12 cellular contexts compared by ENCODE assay signal in genomic region chr5:78974011-78974410, GRCh38. TPM values are rescaled to one million over a fixed set of nuclear protein-coding genes. Genes with fewer than 3 reads are reported as not detected.
DNase-seq lines count a peak whose midpoint lies in the region; ATAC-seq and TF ChIP-seq lines count a peak whose summit lies in the region.
"Had no signal": no experiment of that assay in that cellular context is flagged by ENCODE, and none has a peak within 500 bp of the region (broad histone marks: within the 10 kb centered on the region; RNA-seq: fewer than 3 reads in every experiment).

No MANE protein-coding gene starts in this region.

- H3K27ac ChIP-seq in muscle layer of colon (ENCODE audit: low read depth, low read length) (peak overlapping the region; percentile 19), MM.1S (ENCODE audit: low read length) (no peak overlapping the region)

- no peak for ATAC-seq in HG03175 (IDR thresholded peaks at IDR 0.05; ENCODE audit: unreplicated experiment)
- no peak for ATAC-seq in GM21360 (IDR thresholded peaks at IDR 0.05; ENCODE audit: unreplicated experiment)
- ATAC-seq: HepG2 had no signal

- H3K9me3 ChIP-seq in muscle layer of colon (ENCODE audit: low read length) (no peaks in the 10 kb centered on the region), MM.1S (replicated peaks; ENCODE audit: insufficient read depth, low read length) (no peaks in the 10 kb centered on the region)

- H4K20me1 ChIP-seq in MM.1S (ENCODE audit: insufficient read depth, low read length) = no peaks in the 10 kb centered on the region

- TF ChIP-seq CTCF in fibroblast of villous mesenchyme (IDR thresholded peaks at IDR 0.05; ENCODE audit: insufficient read depth, low read depth, low read length) (no peak), MM.1S (IDR thresholded peaks at IDR 0.05; ENCODE audit: low read length) (no peak)

- H3K9me2 ChIP-seq in MM.1S (replicated peaks; ENCODE audit: insufficient read depth, low read length) = no peaks in the 10 kb centered on the region

- no peak overlapping the region for H3K4me3 ChIP-seq in fibroblast of villous mesenchyme (ENCODE audit: low read depth, low read length)
- no peak overlapping the region for H3K4me3 ChIP-seq in muscle layer of colon (ENCODE audit: low read depth in 1 of 2, low read length in 2 of 2)
- H3K4me3 ChIP-seq in MM.1S (ENCODE audit: low read length) = no peak overlapping the region

- H3K4me1 ChIP-seq in muscle layer of colon (ENCODE audit: insufficient read depth, low read length) = peaks cover 29% of the 10 kb centered on the region
- H3K4me1 ChIP-seq in MM.1S (ENCODE audit: low read length) = no peaks in the 10 kb centered on the region

- no peaks in the 10 kb centered on the region for H3K36me3 ChIP-seq in muscle layer of colon (ENCODE audit: insufficient read depth, low read length)
- no peaks in the 10 kb centered on the region for H3K36me3 ChIP-seq in MM.1S (replicated peaks; ENCODE audit: insufficient read depth, low read length)

- H3K9ac ChIP-seq in muscle layer of colon (ENCODE audit: low read length) (no peak overlapping the region), MM.1S (ENCODE audit: low read length) (no peak overlapping the region)

- H3K79me2 ChIP-seq in MM.1S (ENCODE audit: low read length) = no peaks in the 10 kb centered on the region

- H3K27me3 ChIP-seq in muscle layer of colon (ENCODE audit: control insufficient read depth in 1 of 2, insufficient read depth in 2 of 2, low read length in 2 of 2) (no peaks in the 10 kb centered on the region), MM.1S (replicated peaks; ENCODE audit: insufficient read depth, low read length) (no peaks in the 10 kb centered on the region)

- no peak overlapping the region for H2AFZ ChIP-seq in MM.1S (ENCODE audit: low read length)

- DNase-seq in Ammon's horn (ENCODE audit: low spot score) = peak; percentile 87
- DNase-seq in NCI-H82 treated with DMSO at 0.1 percent for 48 hours (lab: John Stamatoyannopoulos, UW; ENCODE audit: unreplicated experiment) = peak; percentile 2
- DNase-seq in fibroblast of villous mesenchyme (ENCODE audit: low read depth) = peak; percentile 86
- no peak for DNase-seq in MM.1S
- DNase-seq in RPMI8226 = no peak
- DNase-seq: Calu3, NCI-H2171 treated with DMSO at 0.1 percent for 48 hours, SW 1271 had no signal

- no peaks in the 10 kb centered on the region for H3F3A ChIP-seq in MM.1S (ENCODE audit: insufficient read depth, low read length)

- H3K4me2 ChIP-seq in MM.1S (ENCODE audit: low read depth, low read length) = no peak overlapping the region

RNA-seq across cellular contexts. Expression of gene ARSB, which starts 11.1 kb away (rescaled TPM):
- total RNA-seq in fibroblast of villous mesenchyme = 26.1 and 26.3 TPM in 2 replicates

Comparison
In these comparisons a context has a peak if more than half of its experiments do, and no peak if none do; other contexts are left out.
1. DNase-seq: peak in Ammon's horn (single experiment), NCI-H82 treated with DMSO at 0.1 percent for 48 hours (single experiment) and fibroblast of villous mesenchyme (single experiment); none in MM.1S (single experiment) and RPMI8226 (single experiment).